ENCODE assay signal across 8 cellular contexts in the genomic region with DNA sequence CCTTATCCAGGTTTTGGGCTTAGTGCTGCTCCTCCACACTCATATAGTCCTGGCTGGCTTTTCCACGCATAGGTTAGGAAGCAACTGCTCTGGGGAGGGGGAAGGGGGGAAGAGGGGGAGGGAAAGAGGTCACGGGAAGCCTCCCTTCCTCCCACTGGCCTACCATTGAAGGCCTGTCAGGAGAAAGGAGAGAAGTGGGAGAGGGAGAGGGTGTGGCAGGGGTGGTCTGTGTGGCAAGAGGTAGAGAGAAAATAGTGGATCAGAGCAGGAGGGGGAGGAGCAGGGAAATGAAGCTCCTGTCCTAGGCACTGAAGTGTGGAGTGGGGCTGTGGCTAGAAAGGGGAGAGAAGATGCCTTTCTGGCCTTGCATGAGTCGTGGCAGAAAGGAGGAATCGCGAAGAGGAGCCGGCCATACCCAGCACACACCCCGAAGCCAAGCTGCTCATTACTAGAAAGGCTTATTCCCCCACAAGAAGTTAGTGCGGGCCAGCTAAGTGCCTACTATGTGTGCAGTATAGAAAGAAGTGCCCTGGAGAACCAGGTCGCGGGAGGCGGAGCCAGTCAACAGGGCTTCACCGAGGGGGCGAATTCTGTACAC. TPM values are rescaled to one million over a fixed set of nuclear protein-coding genes. Genes with fewer than 3 reads are reported as not detected.
DNase-seq lines count a peak whose midpoint lies in the region; ATAC-seq and TF ChIP-seq lines count a peak whose summit lies in the region.

No MANE protein-coding gene starts in this region.

- H3K27me3 Mint-ChIP-seq in activated T-helper 2 cell treated with anti-CD3 and anti-CD28 coated beads, Interferon-gamma antibody, Interleukin-2, Interleukin-4, amounts not matched to agents 10 μg/mL and 5 μg/mL and 100 μg/mL, durations not matched to agents 14 hours and 24 hours and 36 hours (ENCODE audit: low read depth) = no peaks in the 10 kb centered on the region

- no peaks in the 10 kb centered on the region for H3K9me3 ChIP-seq in right atrium auricular region
- no peaks in the 10 kb centered on the region for H3K9me3 ChIP-seq in left lung
- no peaks in the 10 kb centered on the region for H3K9me3 ChIP-seq in uterus

- H3K36me3 Mint-ChIP-seq in activated T-helper 2 cell treated with anti-CD3 and anti-CD28 coated beads, Interferon-gamma antibody, Interleukin-2, Interleukin-4, amounts not matched to agents 10 μg/mL and 5 μg/mL and 100 μg/mL, durations not matched to agents 14 hours and 24 hours and 36 hours (ENCODE audit: low read depth) = peaks cover 19% of the 10 kb centered on the region

- peak overlapping the region; percentile 87 for H3K4me3 Mint-ChIP-seq in activated T-helper 2 cell treated with anti-CD3 and anti-CD28 coated beads, Interferon-gamma antibody, Interleukin-2, Interleukin-4, amounts not matched to agents 10 μg/mL and 5 μg/mL and 100 μg/mL, durations not matched to agents 14 hours and 24 hours and 36 hours (ENCODE audit: low read depth)

- no peak for TF ChIP-seq CTCF in right atrium auricular region (IDR thresholded peaks at IDR 0.05)
- TF ChIP-seq CTCF in left lung (IDR thresholded peaks at IDR 0.05) = no peak
- no peak for TF ChIP-seq CTCF in uterus (IDR thresholded peaks at IDR 0.05)

- peak overlapping the region; percentile 94 for H3K27ac Mint-ChIP-seq in activated T-helper 2 cell treated with anti-CD3 and anti-CD28 coated beads, Interferon-gamma antibody, Interleukin-2, Interleukin-4, amounts not matched to agents 10 μg/mL and 5 μg/mL and 100 μg/mL, durations not matched to agents 14 hours and 24 hours and 36 hours

- H3K27me3 ChIP-seq in right atrium auricular region (no peaks in the 10 kb centered on the region), left lung (peaks cover 0 to 4% of the 10 kb centered on the region in 2 donors), uterus (no peaks in the 10 kb centered on the region)

- no peak for DNase-seq in right atrium auricular region (ENCODE audit: low spot score)
- no peak for DNase-seq in cardiac septum (ENCODE audit: low spot score)
- DNase-seq in activated T-helper 2 cell treated with anti-CD3 and anti-CD28 coated beads, Interferon-gamma antibody, Interleukin-2, Interleukin-4, amounts not matched to agents 10 μg/mL and 5 μg/mL and 100 μg/mL, durations not matched to agents 14 hours and 24 hours and 36 hours (ENCODE audit: low spot score) = no peak
- DNase-seq in left lung = no peak
- no peak for DNase-seq in uterus

- no peaks in the 10 kb centered on the region for H3K9me3 Mint-ChIP-seq in activated T-helper 2 cell treated with anti-CD3 and anti-CD28 coated beads, Interferon-gamma antibody, Interleukin-2, Interleukin-4, amounts not matched to agents 10 μg/mL and 5 μg/mL and 100 μg/mL, durations not matched to agents 14 hours and 24 hours and 36 hours

- intact Hi-C loops in cardiac septum (cut with DNase I) (loop anchor here (1.0 to 10.0 kb wide), 4 partner anchors 48 to 287 kb away; no protein-coding TSS in a partner anchor), left lung (cut with DNase I) (no loop called here), uterus (cut with DNase I; ENCODE audit: low total_unique reads) (no loop called here)
- intact Hi-C loops in activated T-helper 2 cell treated with anti-CD3 and anti-CD28 coated beads, Interferon-gamma antibody, Interleukin-2, Interleukin-4, amounts not matched to agents 10 μg/mL and 5 μg/mL and 100 μg/mL, durations not matched to agents 14 hours and 24 hours and 36 hours (cut with micrococcal nuclease) = loop anchor here (10.0 kb wide), 2 partner anchors 133 to 267 kb away; a partner anchor contains a TSS

- peak overlapping the region; percentile 57 to 60 for H3K4me3 ChIP-seq in right atrium auricular region
- H3K4me3 ChIP-seq in left lung = peak overlapping the region in 1 of 2 donors; percentile 59
- H3K4me3 ChIP-seq in uterus = peak overlapping the region; percentile 51 to 68

- no peaks in the 10 kb centered on the region for H3K36me3 ChIP-seq in right atrium auricular region
- no peaks in the 10 kb centered on the region for H3K36me3 ChIP-seq in left lung
- no peaks in the 10 kb centered on the region for H3K36me3 ChIP-seq in uterus

- peaks cover 0 to 31% of the 10 kb centered on the region in 2 donors for H3K4me1 ChIP-seq in right atrium auricular region
- H3K4me1 ChIP-seq in left lung = peaks cover 0 to 38% of the 10 kb centered on the region in 2 donors
- peaks cover 0 to 13% of the 10 kb centered on the region in 2 donors for H3K4me1 ChIP-seq in uterus

- no peak for TF ChIP-seq POLR2A in uterus (IDR thresholded peaks at IDR 0.05)

- ATAC-seq in left lung (no peak), GM18520 (IDR thresholded peaks at IDR 0.05; ENCODE audit: unreplicated experiment) (no peak), HG03139 (IDR thresholded peaks at IDR 0.05; ENCODE audit: unreplicated experiment) (no peak), HG03159 (IDR thresholded peaks at IDR 0.05; ENCODE audit: unreplicated experiment) (no peak)

- H3K27ac ChIP-seq in right atrium auricular region (peak overlapping the region; percentile 82 to 83), left lung (peak overlapping the region; percentile 81 to 89), uterus (peak overlapping the region; percentile 83 to 93)

- H3K4me1 Mint-ChIP-seq in activated T-helper 2 cell treated with anti-CD3 and anti-CD28 coated beads, Interferon-gamma antibody, Interleukin-2, Interleukin-4, amounts not matched to agents 10 μg/mL and 5 μg/mL and 100 μg/mL, durations not matched to agents 14 hours and 24 hours and 36 hours (ENCODE audit: low read depth) = peaks cover 22% of the 10 kb centered on the region

RNA-seq across cellular contexts. Expression of a gene that starts 1.1 kb away (rescaled TPM):
- total RNA-seq in right atrium auricular region (10 to 100 TPM; 30.3 to 36.6 TPM), cardiac septum (39.9 TPM), left lung (100 to 1,000 TPM in 1 of 2 donors, 10 to 100 TPM in 1; 60.0 to 111 TPM), uterus (10 to 100 TPM in 2 of 4 donors, 1 to 10 TPM in 2; 3.1 to 18.9 (median 11.5) TPM)
- total RNA-seq in activated T-helper 2 cell treated with anti-CD3 and anti-CD28 coated beads, Interferon-gamma antibody, Interleukin-2, Interleukin-4, amounts not matched to agents 10 μg/mL and 5 μg/mL and 100 μg/mL, durations not matched to agents 14 hours and 24 hours and 36 hours = 19.5 and 20.0 TPM in 2 replicates

Comparison
In these comparisons a context has a peak if more than half of its experiments do, and no peak if none do; other contexts are left out.
1. intact Hi-C loops: an anchor here in cardiac septum (1.0 to 10.0 kb wide) and activated T-helper 2 cell treated with anti-CD3 and anti-CD28 coated beads, Interferon-gamma antibody, Interleukin-2, Interleukin-4, amounts not matched to agents 10 μg/mL and 5 μg/mL and 100 μg/mL, durations not matched to agents 14 hours and 24 hours and 36 hours (10.0 kb wide); none called in left lung and uterus.